Comparison of ENCODE assay signal across 20 cellular contexts in genomic region chr3:97960561-97961275, GRCh38. TPM values are rescaled to one million over a fixed set of nuclear protein-coding genes. Genes with fewer than 3 reads are reported as not detected.
DNase-seq lines count a peak whose midpoint lies in the region; ATAC-seq and TF ChIP-seq lines count a peak whose summit lies in the region.
"Had no signal": no experiment of that assay in that cellular context is flagged by ENCODE, and none has a peak within 500 bp of the region (broad histone marks: within the 10 kb centered on the region; RNA-seq: fewer than 3 reads in every experiment).

No MANE protein-coding gene starts in this region.

- no peaks in the 10 kb centered on the region for H3K9me3 ChIP-seq in Loucy (ENCODE audit: insufficient read depth, low read depth, low read length)
- no peaks in the 10 kb centered on the region for H3K9me3 ChIP-seq in OCI-LY7 (ENCODE audit: low read length)
- H3K9me3 ChIP-seq in spleen: no peaks in the 10 kb centered on the region

- H3K27ac Mint-ChIP-seq in nephron: peak overlapping the region; percentile 37 to 77 (median 51)
- H3K27ac Mint-ChIP-seq: GM23338 had no signal

- no peaks in the 10 kb centered on the region for H3F3A ChIP-seq in Loucy (ENCODE audit: low read depth)

- peaks cover 33% of the 10 kb centered on the region for H3K4me1 Mint-ChIP-seq in nephron

- no peak overlapping the region for H3K4me3 Mint-ChIP-seq in nephron
- H3K4me3 Mint-ChIP-seq: GM23338 had no signal

- POLR2A ChIA-PET in OCI-LY7 (lab: Charles Lee): no interaction called here

- 88 to 92% (median 91%) methylated on average over 5 of the region's 5 CpGs for WGBS in spleen, 5 donors

- H4K20me1 ChIP-seq in Loucy (ENCODE audit: insufficient read depth, low read length, poor library complexity, severe bottlenecking): no peaks in the 10 kb centered on the region
- H4K20me1 ChIP-seq in OCI-LY7 (ENCODE audit: insufficient read depth, low read length): no peaks in the 10 kb centered on the region

- H2AFZ ChIP-seq in Loucy (ENCODE audit: low read length) (no peak overlapping the region), OCI-LY7 (ENCODE audit: low read length) (no peak overlapping the region)
- H2AFZ ChIP-seq: GM23338 had no signal

- CTCF ChIA-PET in OCI-LY7 (lab: Charles Lee; ENCODE audit: unreplicated experiment): no interaction called here

- H3K27ac ChIP-seq in OCI-LY7 (ENCODE audit: low read depth, low read length, poor library complexity, severe bottlenecking) (no peak overlapping the region), spleen (no peak overlapping the region)
- H3K27ac ChIP-seq: C4-2B had no signal

- no peak overlapping the region for H3K9ac ChIP-seq in Loucy (ENCODE audit: low read depth, low read length, poor library complexity, severe bottlenecking)

- no peak for TF ChIP-seq POLR2A in spleen (IDR thresholded peaks at IDR 0.05)

- H3K27me3 Mint-ChIP-seq in nephron (ENCODE audit: low read depth): no peaks in the 10 kb centered on the region

- H3K36me3 ChIP-seq in Loucy (ENCODE audit: insufficient read depth, low read length): peaks cover 9% of the 10 kb centered on the region; the same call in 1 of the 2 replicates
- peaks cover 84% of the 10 kb centered on the region for H3K36me3 ChIP-seq in OCI-LY7 (ENCODE audit: insufficient read depth, low read length)
- peaks cover 0 to 95% (median 32%) of the 10 kb centered on the region in 6 donors for H3K36me3 ChIP-seq in spleen

- no peaks in the 10 kb centered on the region for H3K9me2 ChIP-seq in Loucy (replicated peaks; ENCODE audit: low read depth, low read length)
- no peaks in the 10 kb centered on the region for H3K9me2 ChIP-seq in OCI-LY7 (ENCODE audit: insufficient read depth, low read length)

- TF ChIP-seq CTCF in Loucy (conservative IDR thresholded peaks at IDR 0.05; ENCODE audit: low read length): no peak
- TF ChIP-seq CTCF in OCI-LY7 (conservative IDR thresholded peaks at IDR 0.05; ENCODE audit: low read length): no peak
- no peak for TF ChIP-seq CTCF in nephron (IDR thresholded peaks at IDR 0.05; ENCODE audit: unreplicated experiment in 3 of 3)
- TF ChIP-seq CTCF in spleen (IDR thresholded peaks at IDR 0.05 in 8 of 11, conservative IDR thresholded peaks at IDR 0.05 in 3 of 11): no peak

- DNase-seq in OCI-LY7 (ENCODE audit: low spot score) (no peak), fibroblast of peridontal ligament (ENCODE audit: extremely low read depth) (peak; percentile 75), AG08395 (ENCODE audit: low spot score) (no peak), spleen (no peak)
- DNase-seq: ACHN; AML-193; Kasumi-1; NCI-H1092 treated with DMSO at 0.1 percent for 48 hours; NCI-H146; NCI-H2029 treated with DMSO at 0.1 percent for 48 hours; NCI-H510A; NCI-H748 treated with DMSO at 0.1 percent for 48 hours; NK-92 treated with Interleukin-12 subunit alpha and Interleukin-12 subunit beta, amount 100 ng/mL, for 24 hours; Right ventricle myocardium superior had no signal

- H3K79me2 ChIP-seq in Loucy (ENCODE audit: insufficient read depth, low read length) (peaks cover 12% of the 10 kb centered on the region; the same call in 1 of the 2 replicates), OCI-LY7 (ENCODE audit: insufficient read depth, low read depth, low read length) (peaks cover 10% of the 10 kb centered on the region; the same call in 1 of the 2 replicates)

- H3K4me1 ChIP-seq in Loucy (ENCODE audit: insufficient read depth, low read length, poor library complexity, severe bottlenecking) (peaks cover 22% of the 10 kb centered on the region), OCI-LY7 (ENCODE audit: insufficient read depth, low read length, poor library complexity, severe bottlenecking) (no peaks in the 10 kb centered on the region), spleen (peaks cover 0 to 9% (median 0%) of the 10 kb centered on the region in 6 donors)

- no peak overlapping the region for H3K4me3 ChIP-seq in Loucy (ENCODE audit: low read length, poor library complexity, severe bottlenecking)
- H3K4me3 ChIP-seq in OCI-LY7 (ENCODE audit: low read depth, low read length, poor library complexity, severe bottlenecking): no peak overlapping the region
- no peak overlapping the region for H3K4me3 ChIP-seq in spleen
- H3K4me3 ChIP-seq: GM23338 had no signal

- H3K27me3 ChIP-seq in Loucy (ENCODE audit: insufficient read depth, low read length, poor library complexity, severe bottlenecking) (no peaks in the 10 kb centered on the region), spleen (replicated peaks in 1 of 7) (no peaks in the 10 kb centered on the region)

- peaks cover 34% of the 10 kb centered on the region for H3K36me3 Mint-ChIP-seq in nephron (ENCODE audit: low read depth)

- BruUV-seq in OCI-LY7 (replicated peaks; lab: Mats Ljungman, UMichigan): TSS peak; percentile 14

- ATAC-seq in GM19467 (IDR thresholded peaks at IDR 0.05; ENCODE audit: unreplicated experiment): no peak
- ATAC-seq: GM23338, HCT116 had no signal

- H3K4me2 ChIP-seq in Loucy (ENCODE audit: low read depth, low read length, poor library complexity, severe bottlenecking) (peak overlapping the region; percentile 49), OCI-LY7 (ENCODE audit: low read length) (no peak overlapping the region)
- H3K4me2 ChIP-seq: GM23338 had no signal

- H3K9me3 Mint-ChIP-seq in nephron: no peaks in the 10 kb centered on the region
- H3K9me3 Mint-ChIP-seq: GM23338 had no signal

- intact Hi-C loops in OCI-LY7 (cut with micrococcal nuclease; ENCODE audit: unreplicated experiment) (no loop called here), spleen (cut with DNase I; ENCODE audit: low total_unique reads) (no loop called here)

RNA-seq across cellular contexts. Expression of gene RIOX2, which starts 11.5 kb away (rescaled TPM):
- total RNA-seq in OCI-LY7 (2014; rRNA removed; shearing (Covaris generic)): 26.1 and 26.8 TPM in 2 replicates
- total RNA-seq in OCI-LY7 (2022) (32.0 and 32.6 TPM in 2 replicates), spleen (10 to 100 TPM; 13.5 to 29.7 (median 21.3) TPM)
- 10 to 100 TPM; 13.5 to 15.9 (median 15.6) TPM for polyA plus RNA-seq in spleen
